Comparison of ENCODE assay signal across 9 cellular contexts in genomic region chr1:227885648-227886502, GRCh38.
DNase-seq lines count a peak whose midpoint lies in the region; ATAC-seq and TF ChIP-seq lines count a peak whose summit lies in the region.
"Had no signal": no experiment of that assay in that cellular context is flagged by ENCODE, and none has a peak within 500 bp of the region (broad histone marks: within the 10 kb centered on the region; RNA-seq: fewer than 3 reads in every experiment).

No MANE protein-coding gene starts in this region.

- CTCF ChIA-PET in CD4-positive, alpha-beta T cell (lab: Charles Lee), result no interaction called here

- no peaks in the 10 kb centered on the region for H3K27me3 Mint-ChIP-seq in CD4-positive, alpha-beta T cell
- peaks cover 3% of the 10 kb centered on the region for H3K27me3 Mint-ChIP-seq in endodermal cell (ENCODE audit: insufficient read depth)
- H3K27me3 Mint-ChIP-seq in nephron (ENCODE audit: low read depth), result peaks cover 4% of the 10 kb centered on the region

- no peak overlapping the region for H3K9ac ChIP-seq in endodermal cell (ENCODE audit: extremely low read depth, low read length, poor library complexity, severe bottlenecking)

- peak in 1 of 10 experiments; percentile 34 for DNase-seq in CD4-positive, alpha-beta T cell
- DNase-seq in OCI-M1 (lab: John Stamatoyannopoulos, UW) (peak; percentile 6), endodermal cell (peak; percentile 57), pons (ENCODE audit: low spot score) (no peak), NCI-H526 (lab: John Stamatoyannopoulos, UW) (no peak)
- DNase-seq in stimulated activated CD4-positive, alpha-beta T cell treated with anti-CD3 and anti-CD28 coated beads, Interleukin-1b, Interleukin-23, amount 100 ng/mL, for 48 hours, result no peak
- DNase-seq: activated T-cell treated with anti-CD3 and anti-CD28 coated beads, Interleukin-2, amount 50 U/mL, for 72 hours had no signal

- peaks cover 10% of the 10 kb centered on the region for H3K4me1 ChIP-seq in endodermal cell (ENCODE audit: control insufficient read depth, insufficient read depth, low read length)

- ATAC-seq in CD4-positive, alpha-beta T cell (ENCODE audit: poor library complexity), result peak; percentile 29
- ATAC-seq in HG02870 (IDR thresholded peaks at IDR 0.05; ENCODE audit: unreplicated experiment), result no peak

- H3K27ac Mint-ChIP-seq in CD4-positive, alpha-beta T cell, result peak overlapping the region; percentile 96
- H3K27ac Mint-ChIP-seq in endodermal cell (peak overlapping the region; percentile 44), nephron (peak overlapping the region; percentile 61 to 86 (median 80))
- H3K27ac Mint-ChIP-seq: activated T-cell treated with anti-CD3 and anti-CD28 coated beads, Interleukin-2, amount 50 U/mL, for 72 hours had no signal

- H3K4me1 Mint-ChIP-seq in CD4-positive, alpha-beta T cell (ENCODE audit: low read depth), result peaks cover 39% of the 10 kb centered on the region
- H3K4me1 Mint-ChIP-seq in endodermal cell (peaks cover 5% of the 10 kb centered on the region), nephron (peaks cover 17% of the 10 kb centered on the region)

- peak overlapping the region; percentile 64 for H3K27ac ChIP-seq in CD4-positive, alpha-beta T cell (ENCODE audit: low read depth, low read length)
- H3K27ac ChIP-seq in endodermal cell (ENCODE audit: low read depth, low read length), result no peak overlapping the region

- WGBS in endodermal cell (ENCODE audit: insufficient coverage in 1 of 2, insufficient read length in 1 of 2), 2 experiments, result 87 to 88% methylated on average over 9 to 14 of the region's 14 CpGs

- no peaks in the 10 kb centered on the region for H3K36me3 ChIP-seq in endodermal cell (ENCODE audit: control insufficient read depth, insufficient read depth, low read length)

- H3K9me3 Mint-ChIP-seq in CD4-positive, alpha-beta T cell, result no peaks in the 10 kb centered on the region
- H3K9me3 Mint-ChIP-seq in endodermal cell, result no peaks in the 10 kb centered on the region
- H3K9me3 Mint-ChIP-seq in nephron, result no peaks in the 10 kb centered on the region
- H3K9me3 Mint-ChIP-seq: activated T-cell treated with anti-CD3 and anti-CD28 coated beads, Interleukin-2, amount 50 U/mL, for 72 hours had no signal

- POLR2A ChIA-PET in CD4-positive, alpha-beta T cell (lab: Charles Lee), result interaction anchor here (0.5 to 0.9 kb wide), 3 partner anchors 16 to 1478 kb away, joined by 3 to 4 read pairs (median 3); partner anchors contain the start of gene PARP1

- H3K4me3 ChIP-seq in endodermal cell (ENCODE audit: low read length), result no peak overlapping the region

- no peak for TF ChIP-seq CTCF in CD4-positive, alpha-beta T cell (IDR thresholded peaks at IDR 0.05)
- TF ChIP-seq CTCF in endodermal cell (conservative IDR thresholded peaks at IDR 0.05), result no peak
- TF ChIP-seq CTCF in nephron (IDR thresholded peaks at IDR 0.05; ENCODE audit: unreplicated experiment in 3 of 3), result no peak

- peak overlapping the region; percentile 81 for H3K4me3 Mint-ChIP-seq in CD4-positive, alpha-beta T cell
- H3K4me3 Mint-ChIP-seq in endodermal cell (peak overlapping the region; percentile 52), nephron (peak overlapping the region; percentile 17 to 61 (median 59))

- H3K27me3 ChIP-seq in CD4-positive, alpha-beta T cell (ENCODE audit: control insufficient read depth, insufficient read depth, low read length), result no peaks in the 10 kb centered on the region
- peaks cover 5% of the 10 kb centered on the region for H3K27me3 ChIP-seq in endodermal cell (ENCODE audit: control insufficient read depth, insufficient read depth, low read length, poor library complexity, severe bottlenecking)

- H3K9me3 ChIP-seq in CD4-positive, alpha-beta T cell (ENCODE audit: control insufficient read depth, low read length), result no peaks in the 10 kb centered on the region
- H3K9me3 ChIP-seq in endodermal cell (ENCODE audit: control insufficient read depth, low read length), result no peaks in the 10 kb centered on the region

- H3K36me3 Mint-ChIP-seq in CD4-positive, alpha-beta T cell (ENCODE audit: low read depth), result no peaks in the 10 kb centered on the region
- H3K36me3 Mint-ChIP-seq in endodermal cell (ENCODE audit: low read depth) (no peaks in the 10 kb centered on the region), nephron (ENCODE audit: low read depth) (no peaks in the 10 kb centered on the region)

- intact Hi-C loops in CD4-positive, alpha-beta T cell (cut with DNase I, micrococcal nuclease), result loop anchor here in 1 of 2 experiments (5.0 to 10.0 kb wide), 4 partner anchors 99 to 769 kb away; partner anchors contain the start of genes JMJD4 and SNAP47

Comparison
In these comparisons a context has a peak if more than half of its experiments do, and no peak if none do; other contexts are left out.
1. DNase-seq: peak in OCI-M1 (single experiment) and endodermal cell (single experiment); none in stimulated activated CD4-positive, alpha-beta T cell treated with anti-CD3 and anti-CD28 coated beads, Interleukin-1b, Interleukin-23, amount 100 ng/mL, for 48 hours (single experiment), pons (single experiment) and NCI-H526 (0 of 2).
2. H3K27ac Mint-ChIP-seq: peak in every context shown above with its lines; median percentile 96 in CD4-positive, alpha-beta T cell; 80 in nephron; 44 in endodermal cell.
3. Peak in every context shown above with its lines, with median percentiles within 50 percentile points of each other: H3K4me3 Mint-ChIP-seq.